14 cellular contexts compared by ENCODE assay signal in the genomic region with DNA sequence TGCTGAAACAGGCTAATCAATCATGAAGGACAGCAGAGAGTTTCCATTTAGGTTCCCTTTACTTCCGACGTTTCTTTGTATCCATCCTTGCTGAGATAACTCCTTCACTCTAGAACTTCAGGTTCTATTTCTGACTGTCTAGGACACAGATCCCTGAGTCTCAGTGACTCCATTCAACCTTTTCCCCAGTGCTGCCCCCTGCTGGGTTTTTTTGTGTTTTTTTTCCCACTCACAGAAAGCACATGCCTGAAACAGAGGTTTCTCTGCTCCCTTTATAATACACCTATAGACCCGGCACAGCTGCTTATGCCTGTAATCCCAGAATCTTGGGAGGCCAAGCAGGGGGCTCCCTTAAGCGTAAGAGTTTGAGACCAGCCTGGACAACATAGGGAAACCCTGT. TPM values are rescaled to one million over a fixed set of nuclear protein-coding genes. Genes with fewer than 3 reads are reported as not detected.
DNase-seq lines count a peak whose midpoint lies in the region.
"Not testable (repeated sequence)": the region's sequence is repeated elsewhere in the genome, so short reads cannot be mapped to it uniquely, and the experiment has no call there.
"Had no signal": no experiment of that assay in that cellular context is flagged by ENCODE, and none has a peak within 500 bp of the region (broad histone marks: within the 10 kb centered on the region; RNA-seq: fewer than 3 reads in every experiment).

No MANE protein-coding gene starts in this region.

- DNase-seq in DMS53 (lab: John Stamatoyannopoulos, UW) (peak; percentile 28), KBM-7 (peak; percentile 35), SK-MEL-5 (ENCODE audit: low read depth, low spot score) (peak; percentile 72), activated T-cell treated with anti-CD3 and anti-CD28 coated beads for 48 hours (ENCODE audit: low read depth) (peak; percentile 8), kidney tubule cell (ENCODE audit: low spot score) (peak; percentile 19)
- DNase-seq in stimulated activated CD8-positive, alpha-beta memory T cell treated with anti-CD3 and anti-CD28 coated beads, Interleukin-4, amount 100 ng/mL, for 24 hours (ENCODE audit: low read depth) = peak; percentile 6

- in situ Hi-C loops in KBM-7 (cut with MboI; ENCODE audit: low pct_unique_long_range_greater_than_20kb, low sequenced_read_pairs); SK-MEL-5 (cut with HindIII; ENCODE audit: low pct_unique_long_range_greater_than_20kb, low sequenced_read_pairs): not testable (repeated sequence)

RNA-seq across cellular contexts. Expression of gene PRAMEF19, which starts 3.2 kb away (rescaled TPM):
- not detected in 2 replicates for total RNA-seq in SK-MEL-5 (2014; rRNA removed; shearing (Covaris generic))
- not detected in 2 replicates for polyA plus RNA-seq in SK-MEL-5 (2015; cell fraction: cytosol; rRNA removed)
- not detected in 2 replicates for polyA plus RNA-seq in SK-MEL-5 (2015; cell fraction: nucleus; rRNA removed)
- total RNA-seq: aorta, Daoy, heart right ventricle, left cardiac atrium, myocyte, progenitor cell of endocrine pancreas, vagina had no signal
- polyA plus RNA-seq: aorta, heart right ventricle had no signal

RNA-seq across cellular contexts. Expression of gene PRAMEF17, which starts 20.9 kb away (rescaled TPM):
- not detected in 2 replicates for total RNA-seq in SK-MEL-5 (2014; rRNA removed; shearing (Covaris generic))
- polyA plus RNA-seq in SK-MEL-5 (2015; cell fraction: cytosol; rRNA removed) = not detected in 2 replicates
- polyA plus RNA-seq in SK-MEL-5 (2015; cell fraction: nucleus; rRNA removed) = not detected in 2 replicates
- total RNA-seq: aorta, Daoy, heart right ventricle, left cardiac atrium, myocyte, progenitor cell of endocrine pancreas, vagina had no signal
- polyA plus RNA-seq: aorta, esophagus, heart right ventricle had no signal

RNA-seq across cellular contexts. Expression of gene PRAMEF14, which starts 21.6 kb away (rescaled TPM):
- not detected in 2 replicates for total RNA-seq in SK-MEL-5 (2014; rRNA removed; shearing (Covaris generic))
- polyA plus RNA-seq in SK-MEL-5 (2015; cell fraction: cytosol; rRNA removed) = not detected in 2 replicates
- not detected in 2 replicates for polyA plus RNA-seq in SK-MEL-5 (2015; cell fraction: nucleus; rRNA removed)
- total RNA-seq: aorta, Daoy, heart right ventricle, left cardiac atrium, myocyte, progenitor cell of endocrine pancreas, vagina had no signal
- polyA plus RNA-seq: aorta, esophagus, heart right ventricle had no signal

RNA-seq across cellular contexts. Expression of gene PRAMEF20, which starts 41.7 kb away (rescaled TPM):
- total RNA-seq in SK-MEL-5 (2014; rRNA removed; shearing (Covaris generic)) = not detected in 2 replicates
- not detected in 2 replicates for polyA plus RNA-seq in SK-MEL-5 (2015; cell fraction: cytosol; rRNA removed)
- polyA plus RNA-seq in SK-MEL-5 (2015; cell fraction: nucleus; rRNA removed) = not detected in 2 replicates
- total RNA-seq: aorta, Daoy, heart right ventricle, left cardiac atrium, myocyte, progenitor cell of endocrine pancreas, vagina had no signal
- polyA plus RNA-seq: aorta, esophagus, heart right ventricle had no signal

RNA-seq across cellular contexts. Expression of gene PRAMEF15, which starts 53.2 kb away (rescaled TPM):
- not detected in 2 replicates for total RNA-seq in SK-MEL-5 (2014; rRNA removed; shearing (Covaris generic))
- not detected in 2 replicates for polyA plus RNA-seq in SK-MEL-5 (2015; cell fraction: cytosol; rRNA removed)
- not detected in 2 replicates for polyA plus RNA-seq in SK-MEL-5 (2015; cell fraction: nucleus; rRNA removed)
- total RNA-seq: aorta, Daoy, heart right ventricle, left cardiac atrium, myocyte, progenitor cell of endocrine pancreas, vagina had no signal
- polyA plus RNA-seq: aorta, esophagus, heart right ventricle had no signal

Comparison
In these comparisons a context has a peak if more than half of its experiments do, and no peak if none do; other contexts are left out.
1. Peak in every context shown above with its lines: DNase-seq.
2. DNase-seq: peak in every context shown above with its lines; median percentile 72 in SK-MEL-5; 35 in KBM-7; 28 in DMS53; 19 in kidney tubule cell; 8 in activated T-cell treated with anti-CD3 and anti-CD28 coated beads for 48 hours; 6 in stimulated activated CD8-positive, alpha-beta memory T cell treated with anti-CD3 and anti-CD28 coated beads, Interleukin-4, amount 100 ng/mL, for 24 hours.